Comparison of ENCODE assay signal across 31 cellular contexts in genomic region chr3:52723935-52724334, GRCh38.
"Had no signal": no experiment of that assay in that cellular context is flagged by ENCODE, and none has a peak within 500 bp of the region (broad histone marks: within the 10 kb centered on the region; RNA-seq: fewer than 3 reads in every experiment).

No MANE protein-coding gene starts in this region.

- H3K36me3 ChIP-seq: breast epithelium, cardiac muscle cell, colonic mucosa had no signal

- ATAC-seq: activated CD4-positive, CD25-positive, alpha-beta regulatory T cell treated with anti-CD3 and anti-CD28 coated beads, Interleukin-2, amount 50 U/mL, for 24 hours; activated CD8-positive, alpha-beta T cell treated with anti-CD3 and anti-CD28 coated beads for 36 hours; gastroesophageal sphincter had no signal

- H3K4me1 Mint-ChIP-seq: brain had no signal

- H3K4me3 ChIP-seq: ascending aorta, breast epithelium, cardiac muscle cell, colonic mucosa, esophagus squamous epithelium, gastroesophageal sphincter had no signal

- H3K27ac Mint-ChIP-seq: activated B cell treated with CpG ODN at 0.5 μM for 24 hours; activated naive CD4-positive, alpha-beta T cell treated with anti-CD3 and anti-CD28 coated beads, Interleukin-2, amount 50 U/mL, for 24 hours; activated naive CD8-positive, alpha-beta T cell treated with anti-CD3 and anti-CD28 coated beads, Interleukin-2, amount 10 ng/mL, durations not matched to agents 7 days and 5 days; activated T-helper 1 cell treated with anti-CD3 and anti-CD28 coated beads, Interleukin-12 subunit alpha, Interleukin-12 subunit beta, Interleukin-2, Interleukin-4 antibody, amounts not matched to agents 30 ng/mL and 10 ng/mL and 1 ng/mL, durations not matched to agents 14 hours and 24 hours and 36 hours; activated T-helper 2 cell treated with anti-CD3 and anti-CD28 coated beads, Interferon-gamma antibody, Interleukin-2, Interleukin-4, amounts not matched to agents 10 μg/mL and 5 μg/mL and 100 μg/mL, durations not matched to agents 14 hours and 24 hours and 36 hours; brain; T-helper 1 cell treated with Interleukin-12 subunit alpha and Interleukin-12 subunit beta and Interleukin-4 antibody, amounts not matched to agents 30 μg/mL and 1 μg/mL, for 36 hours had no signal

- H3K27ac ChIP-seq: ascending aorta, breast epithelium, cardiac muscle cell, colonic mucosa, epithelial cell of prostate, esophagus squamous epithelium, gastroesophageal sphincter, WERI-Rb-1 had no signal

- FAIRE-seq: endometrium, endothelial cell of umbilical vein had no signal

- H3K27me3 ChIP-seq: ascending aorta, breast epithelium, cardiac muscle cell, colonic mucosa, esophagus squamous epithelium, gastroesophageal sphincter had no signal

- H3K27me3 Mint-ChIP-seq: activated B cell treated with CpG ODN at 0.5 μM for 24 hours; activated CD8-positive, alpha-beta T cell treated with anti-CD3 and anti-CD28 coated beads for 36 hours; activated naive CD4-positive, alpha-beta T cell treated with anti-CD3 and anti-CD28 coated beads, Interleukin-2, amount 50 U/mL, for 24 hours; activated naive CD8-positive, alpha-beta T cell treated with anti-CD3 and anti-CD28 coated beads, Interleukin-2, amount 10 ng/mL, durations not matched to agents 7 days and 5 days had no signal

- H3K4me3 Mint-ChIP-seq: activated B cell treated with CpG ODN at 0.5 μM for 24 hours; activated CD8-positive, alpha-beta T cell treated with anti-CD3 and anti-CD28 coated beads for 36 hours; activated naive CD4-positive, alpha-beta T cell treated with anti-CD3 and anti-CD28 coated beads for 36 hours; activated naive CD4-positive, alpha-beta T cell treated with anti-CD3 and anti-CD28 coated beads, Interleukin-2, amount 50 U/mL, for 24 hours; activated naive CD8-positive, alpha-beta T cell treated with anti-CD3 and anti-CD28 coated beads, Interleukin-2, amount 10 ng/mL, durations not matched to agents 7 days and 5 days; activated T-helper 1 cell treated with anti-CD3 and anti-CD28 coated beads, Interleukin-12 subunit alpha, Interleukin-12 subunit beta, Interleukin-2, Interleukin-4 antibody, amounts not matched to agents 30 ng/mL and 10 ng/mL and 1 ng/mL, durations not matched to agents 14 hours and 24 hours and 36 hours; brain; T-helper 1 cell treated with Interleukin-12 subunit alpha and Interleukin-12 subunit beta and Interleukin-4 antibody, amounts not matched to agents 30 μg/mL and 1 μg/mL, for 36 hours had no signal

- H3K9me3 Mint-ChIP-seq: activated naive CD4-positive, alpha-beta T cell treated with anti-CD3 and anti-CD28 coated beads, Interleukin-2, amount 50 U/mL, for 24 hours had no signal

- H3K9me3 ChIP-seq: colonic mucosa had no signal

- DNase-seq: activated B cell treated with CpG ODN at 0.5 μM for 24 hours; activated CD4-positive, alpha-beta T cell treated with anti-CD3 and anti-CD28 coated beads for 48 hours; activated CD4-positive, alpha-beta T cell treated with anti-CD3 and anti-CD28 coated beads, Interleukin-2, amount 50 U/mL, for 1 hour; activated CD4-positive, alpha-beta T cell treated with anti-CD3 and anti-CD28 coated beads, Interleukin-2, amount 50 U/mL, for 48 hours; activated CD8-positive, alpha-beta memory T cell treated with anti-CD3 and anti-CD28 coated beads for 24 hours; activated CD8-positive, alpha-beta T cell treated with anti-CD3 and anti-CD28 coated beads for 36 hours; activated effector memory CD4-positive, alpha-beta T cell treated with anti-CD3 and anti-CD28 coated beads, Interleukin-2, amount 50 U/mL, for 16 hours; activated naive CD4-positive, alpha-beta T cell treated with anti-CD3 and anti-CD28 coated beads for 36 hours; activated naive CD8-positive, alpha-beta T cell treated with anti-CD3 and anti-CD28 coated beads, Interleukin-2, amount 10 ng/mL, durations not matched to agents 7 days and 5 days; activated T-cell treated with anti-CD3 and anti-CD28 coated beads, Interleukin-2, amount 50 U/mL, for 48 hours; central memory CD4-positive, alpha-beta T cell; cerebellar nuclear complex; colonic mucosa; effector CD8-positive, alpha-beta T cell; esophagus squamous epithelium; foreskin melanocyte; T-helper 9 cell; WERI-Rb-1 had no signal

- H3K4me1 ChIP-seq: ascending aorta, breast epithelium, colonic mucosa, esophagus squamous epithelium, gastroesophageal sphincter had no signal
